1 cellular context compared by ENCODE assay signal in genomic region chr20:37385659-37386504, GRCh38.
TF ChIP-seq lines count a peak whose summit lies in the region.

No MANE protein-coding gene starts in this region.

TF ChIP-seq in H1, 55 proteins besides CTCF, POLR2A, EP300 and RAD21:
- no peak for TF ChIP-seq JUN (IDR thresholded peaks at IDR 0.05; ENCODE audit: low read depth, low read length)
- no peak for TF ChIP-seq GABPA (IDR thresholded peaks at IDR 0.05; ENCODE audit: borderline replicate concordance, insufficient read depth, low read length)
- no peak for TF ChIP-seq CTBP2 (IDR thresholded peaks at IDR 0.05; ENCODE audit: borderline replicate concordance, insufficient read depth, insufficient read length, low read length)
